ENCODE assay signal across 5 cellular contexts in genomic region chr6:81396916-81397315, GRCh38.
"Had no signal": no experiment of that assay in that cellular context is flagged by ENCODE, and none has a peak within 500 bp of the region (broad histone marks: within the 10 kb centered on the region; RNA-seq: fewer than 3 reads in every experiment).

No MANE protein-coding gene starts in this region.

- DNase-seq: IMR-90, KBM-7, KG1 had no signal

- ATAC-seq: HepG2, K562 had no signal
